Comparison of ENCODE assay signal across 9 cellular contexts in genomic region chr2:39266139-39266805, GRCh38. TPM values are rescaled to one million over a fixed set of nuclear protein-coding genes. Genes with fewer than 3 reads are reported as not detected.
DNase-seq lines count a peak whose midpoint lies in the region; ATAC-seq and TF ChIP-seq lines count a peak whose summit lies in the region.
"Had no signal": no experiment of that assay in that cellular context is flagged by ENCODE, and none has a peak within 500 bp of the region (broad histone marks: within the 10 kb centered on the region; RNA-seq: fewer than 3 reads in every experiment).

No MANE protein-coding gene starts in this region.

- intact Hi-C loops in esophagus squamous epithelium (cut with DNase I) (no loop called here), left lung (cut with DNase I) (no loop called here)

- TF ChIP-seq POLR2A in esophagus squamous epithelium (IDR thresholded peaks at IDR 0.05) = no peak

- H3K9me3 ChIP-seq in esophagus squamous epithelium = no peaks in the 10 kb centered on the region
- H3K9me3 ChIP-seq in left lung = no peaks in the 10 kb centered on the region

- ATAC-seq in GM19467 (IDR thresholded peaks at IDR 0.05; ENCODE audit: unreplicated experiment) = peak; percentile 68
- ATAC-seq in HG03432 (IDR thresholded peaks at IDR 0.05; ENCODE audit: unreplicated experiment) = peak; percentile 83
- no peak for ATAC-seq in left lung
- ATAC-seq: HCT116 had no signal

- WGBS in esophagus squamous epithelium, 2 donors = 60 to 78% methylated on average over 3 of the region's 3 CpGs

- H3K4me1 ChIP-seq in esophagus squamous epithelium = no peaks in the 10 kb centered on the region
- H3K4me1 ChIP-seq in left lung = no peaks in the 10 kb centered on the region

- H3K27ac ChIP-seq in esophagus squamous epithelium (no peak overlapping the region), left lung (no peak overlapping the region)

- H3K36me3 ChIP-seq in esophagus squamous epithelium (peaks cover 0 to 72% (median 0%) of the 10 kb centered on the region in 3 donors), left lung (peaks cover 0 to 28% of the 10 kb centered on the region in 2 donors)

- H3K27me3 ChIP-seq in esophagus squamous epithelium (no peaks in the 10 kb centered on the region), left lung (no peaks in the 10 kb centered on the region)

- H3K4me3 ChIP-seq in esophagus squamous epithelium (no peak overlapping the region), left lung (no peak overlapping the region)

- TF ChIP-seq CTCF in esophagus squamous epithelium (IDR thresholded peaks at IDR 0.05) (no peak), left lung (IDR thresholded peaks at IDR 0.05) (no peak)

- DNase-seq in ELR (ENCODE audit: low read depth) = peak; percentile 27
- peak; percentile 19 for DNase-seq in amniotic epithelial cell (ENCODE audit: low read depth)
- no peak for DNase-seq in esophagus squamous epithelium (lab: John Stamatoyannopoulos, UW)
- no peak for DNase-seq in left lung
- DNase-seq in effector CD4-positive, alpha-beta T cell = no peak
- no peak for DNase-seq in HuH-7.5 (ENCODE audit: low spot score)

RNA-seq across cellular contexts. Expression of gene CDKL4, which starts 22.5 kb away (rescaled TPM):
- total RNA-seq in esophagus squamous epithelium (under 1 TPM in 1 of 4 donors, not detected in 3; 0.38 TPM), left lung (under 1 TPM; 0.55 to 0.79 TPM)

Comparison
In these comparisons a context has a peak if more than half of its experiments do, and no peak if none do; other contexts are left out.
1. DNase-seq: peak in ELR (single experiment) and amniotic epithelial cell (single experiment); none in esophagus squamous epithelium (single experiment), left lung (0 of 2), effector CD4-positive, alpha-beta T cell (single experiment) and HuH-7.5 (single experiment).